Comparison of ENCODE assay signal across 8 cellular contexts in genomic region chr6:157274471-157275226, GRCh38. TPM values are rescaled to one million over a fixed set of nuclear protein-coding genes. Genes with fewer than 3 reads are reported as not detected.
DNase-seq lines count a peak whose midpoint lies in the region; ATAC-seq and TF ChIP-seq lines count a peak whose summit lies in the region.

No MANE protein-coding gene starts in this region.

- POLR2A ChIA-PET in RWPE1 (lab: Yijun Ruan, JAX; ENCODE audit: low non-redundant PET), result no interaction called here

- peaks cover 29% of the 10 kb centered on the region for H3K4me1 Mint-ChIP-seq in neural progenitor cell

- no peak overlapping the region for H3K27ac ChIP-seq in DOHH2 (ENCODE audit: low read depth, low read length)
- H3K27ac ChIP-seq in RWPE1, result peak overlapping the region; percentile 23
- no peak overlapping the region for H3K27ac ChIP-seq in neural progenitor cell

- H3K27me3 ChIP-seq in DOHH2 (ENCODE audit: control insufficient read depth, low read length) (peaks cover 3% of the 10 kb centered on the region; the same call in 1 of the 2 replicates), neural progenitor cell (peaks cover 37% of the 10 kb centered on the region)

- H3F3A ChIP-seq in DOHH2 (ENCODE audit: control insufficient read depth, insufficient read depth), result no peaks in the 10 kb centered on the region
- peaks cover 25% of the 10 kb centered on the region for H3F3A ChIP-seq in neural progenitor cell (ENCODE audit: low read depth)

- CTCF ChIA-PET in RWPE1 (lab: Yijun Ruan, JAX), result interaction anchor here (0.5 to 2.3 kb wide), 11 partner anchors 10 to 1773 kb away, joined by 3 to 9 read pairs (median 3); no protein-coding TSS in a partner anchor

- peak overlapping the region; percentile 80 for H3K4me3 ChIP-seq in DOHH2 (ENCODE audit: low read length)
- peak overlapping the region; percentile 56 to 71 for H3K4me3 ChIP-seq in foreskin fibroblast (ENCODE audit: low read depth in 1 of 2, low read length in 2 of 2)
- H3K4me3 ChIP-seq in neural progenitor cell, result peak overlapping the region; percentile 58

- peak; percentile 93 for ATAC-seq in GM21717 (IDR thresholded peaks at IDR 0.05; ENCODE audit: unreplicated experiment)

- H3K36me3 ChIP-seq in DOHH2 (ENCODE audit: control insufficient read depth, low read length) (no peaks in the 10 kb centered on the region), neural progenitor cell (no peaks in the 10 kb centered on the region)

- peaks cover 8% of the 10 kb centered on the region for H3K27me3 Mint-ChIP-seq in neural progenitor cell (ENCODE audit: insufficient read depth, low read depth)

- H3K4me3 Mint-ChIP-seq in neural progenitor cell, result peak overlapping the region; percentile 83

- H2AFZ ChIP-seq in neural progenitor cell (replicated peaks), result peak overlapping the region; percentile 96

- H3K4me2 ChIP-seq in DOHH2 (ENCODE audit: low read length) (peak overlapping the region; percentile 79), neural progenitor cell (peak overlapping the region; percentile 91)

- H3K9ac ChIP-seq in neural progenitor cell, result no peak overlapping the region

- TF ChIP-seq RAD21 in Ishikawa (IDR thresholded peaks at IDR 0.05; ENCODE audit: low read depth), result peak; percentile 70; the same call in 1 of the 2 replicates

- TF ChIP-seq EP300 in Ishikawa (IDR thresholded peaks at IDR 0.05; ENCODE audit: borderline replicate concordance), result no peak

- no peaks in the 10 kb centered on the region for H3K79me2 ChIP-seq in DOHH2 (ENCODE audit: control insufficient read depth, low read length)
- H3K79me2 ChIP-seq in neural progenitor cell (ENCODE audit: low read depth), result no peaks in the 10 kb centered on the region

- H3K9me2 ChIP-seq in DOHH2 (replicated peaks; ENCODE audit: control insufficient read depth, low read length), result no peaks in the 10 kb centered on the region

- H3K4me1 ChIP-seq in DOHH2 (ENCODE audit: control insufficient read depth, low read length) (peaks cover 21% of the 10 kb centered on the region), neural progenitor cell (peaks cover 18% of the 10 kb centered on the region)

- peaks cover 6% of the 10 kb centered on the region; the same call in 1 of the 2 replicates for H3K9me3 ChIP-seq in DOHH2 (ENCODE audit: control insufficient read depth, insufficient read depth, low read length)
- H3K9me3 ChIP-seq in neural progenitor cell (ENCODE audit: low read depth), result no peaks in the 10 kb centered on the region

- H3K36me3 Mint-ChIP-seq in neural progenitor cell, result peaks cover 6% of the 10 kb centered on the region

- no peak overlapping the region for H3K27ac Mint-ChIP-seq in neural progenitor cell

- H3K9me3 Mint-ChIP-seq in neural progenitor cell, result peaks cover 8% of the 10 kb centered on the region

- H4K20me1 ChIP-seq in DOHH2 (ENCODE audit: control insufficient read depth, insufficient read depth, low read depth, low read length) (no peaks in the 10 kb centered on the region), neural progenitor cell (ENCODE audit: low read depth) (no peaks in the 10 kb centered on the region)

- peak; percentile 52 for TF ChIP-seq CTCF in DOHH2 (IDR thresholded peaks at IDR 0.05; ENCODE audit: low read depth, low read length, poor library complexity, severe bottlenecking)
- TF ChIP-seq CTCF in RWPE1 (conservative IDR thresholded peaks at IDR 0.05; ENCODE audit: low read depth), result peak; percentile 95
- TF ChIP-seq CTCF in foreskin fibroblast (IDR thresholded peaks at IDR 0.05; ENCODE audit: low read depth, low read length), result peak; percentile 25
- peak; percentile 73 for TF ChIP-seq CTCF in neural progenitor cell (IDR thresholded peaks at IDR 0.05)

- peak; percentile 80 for DNase-seq in RWPE1 (ENCODE audit: low spot score)
- peak; percentile 94 for DNase-seq in activated effector memory CD4-positive, alpha-beta T cell treated with anti-CD3 and anti-CD28 coated beads, Interleukin-2, amount 50 U/mL, for 16 hours
- DNase-seq in foreskin fibroblast, result peak; percentile 63 to 90
- peak; percentile 91 for DNase-seq in neural progenitor cell (ENCODE audit: low spot score)
- DNase-seq in stromal cell of bone marrow (ENCODE audit: low read depth), result peak; percentile 36

TF ChIP-seq in Ishikawa, 13 proteins besides CTCF, POLR2A, EP300 and RAD21:
- peak; percentile 53; the same call in 1 of the 2 replicates for TF ChIP-seq USF1 (IDR thresholded peaks at IDR 0.05)
- TF ChIP-seq EGR1 (IDR thresholded peaks at IDR 0.05), result peak; percentile 94
- TF ChIP-seq CEBPB (IDR thresholded peaks at IDR 0.05), result no peak
- no peak; the same call in 1 of the 2 replicates for TF ChIP-seq TCF12 (IDR thresholded peaks at IDR 0.05; ENCODE audit: low read depth)
- no peak for TF ChIP-seq FOXM1 (IDR thresholded peaks at IDR 0.05; ENCODE audit: borderline replicate concordance, low read depth)
- TF ChIP-seq YY1 (IDR thresholded peaks at IDR 0.05; ENCODE audit: low read depth), result peak; percentile 35; the same call in 1 of the 2 replicates
- TF ChIP-seq TEAD4 (IDR thresholded peaks at IDR 0.05), result no peak
- no peak for TF ChIP-seq NFIC (IDR thresholded peaks at IDR 0.05)
- TF ChIP-seq, protein P1, sequence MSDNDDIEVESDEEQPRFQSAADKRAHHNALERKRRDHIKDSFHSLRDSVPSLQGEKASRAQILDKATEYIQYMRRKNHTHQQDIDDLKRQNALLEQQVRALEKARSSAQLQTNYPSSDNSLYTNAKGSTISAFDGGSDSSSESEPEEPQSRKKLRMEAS (IDR thresholded peaks at IDR 0.05), result peak; percentile 55; the same call in 1 of the 2 replicates
- TF ChIP-seq CREB1 (IDR thresholded peaks at IDR 0.05; ENCODE audit: low read depth), result no peak
- TF ChIP-seq ZBTB7A (IDR thresholded peaks at IDR 0.05; ENCODE audit: low read depth), result peak; percentile 71; the same call in 1 of the 2 replicates
- no peak for TF ChIP-seq REST (IDR thresholded peaks at IDR 0.05; ENCODE audit: low read depth)
- 0 out of 2 replicates have a peak, but pooled peaks have one; percentile 4 for TF ChIP-seq TAF1 (IDR thresholded peaks at IDR 0.05; ENCODE audit: low read depth)
TF ChIP-seq in Ishikawa: peak in this region for 6.

RNA-seq across cellular contexts. Expression of gene TMEM242, which starts 48.7 kb away (rescaled TPM):
- total RNA-seq in neural progenitor cell (ENCODE audit: low replicate concordance), result 8.8 and 9.9 TPM in 2 replicates

Comparison
In these comparisons a context has a peak if more than half of its experiments do, and no peak if none do; other contexts are left out.
1. CTCF ChIP-seq: peak in every context shown above with its lines; median percentile 95 in RWPE1; 73 in neural progenitor cell; 52 in DOHH2; 25 in foreskin fibroblast.
2. DNase-seq: peak in every context shown above with its lines; median percentile 94 in activated effector memory CD4-positive, alpha-beta T cell treated with anti-CD3 and anti-CD28 coated beads, Interleukin-2, amount 50 U/mL, for 16 hours; 91 in neural progenitor cell; 80 in RWPE1; 76 in foreskin fibroblast; 36 in stromal cell of bone marrow.